9 cellular contexts compared by ENCODE assay signal in the genomic region with DNA sequence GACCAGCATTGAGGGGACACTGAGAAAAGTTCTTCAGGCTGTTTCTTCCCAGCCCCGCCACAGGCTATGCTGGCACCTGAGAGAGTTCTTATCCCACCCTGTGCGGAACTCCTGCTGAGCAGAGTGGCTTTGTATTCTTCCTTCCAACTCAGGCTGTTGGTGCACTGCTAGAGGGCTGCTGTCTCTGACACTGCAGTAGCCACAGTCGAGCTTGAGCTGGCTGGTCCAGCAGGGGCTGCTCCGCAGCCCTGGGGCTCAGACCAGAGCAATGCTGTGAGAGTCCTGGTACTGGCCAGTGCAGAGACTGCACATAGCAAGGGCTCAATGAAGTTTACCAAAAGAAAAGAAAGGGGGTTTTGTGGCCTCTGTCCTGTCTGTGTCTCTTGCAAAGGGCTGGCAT. TPM values are rescaled to one million over a fixed set of nuclear protein-coding genes. Genes with fewer than 3 reads are reported as not detected.
DNase-seq lines count a peak whose midpoint lies in the region; ATAC-seq and TF ChIP-seq lines count a peak whose summit lies in the region.
"Had no signal": no experiment of that assay in that cellular context is flagged by ENCODE, and none has a peak within 500 bp of the region (broad histone marks: within the 10 kb centered on the region; RNA-seq: fewer than 3 reads in every experiment).

No MANE protein-coding gene starts in this region.

- 89% methylated on average over 4 of the region's 4 CpGs for WGBS in SK-N-SH (ENCODE audit: low lambda C conversion rate)
- WGBS in right cardiac atrium = 61% methylated on average over 4 of the region's 4 CpGs

- no peaks in the 10 kb centered on the region for H3K9me2 ChIP-seq in SK-N-SH

- H3K27ac ChIP-seq in SK-N-SH (ENCODE audit: low read depth in 2 of 2, low read length in 1 of 2) (no peak overlapping the region), right cardiac atrium (ENCODE audit: low read length) (peak overlapping the region; percentile 5)

- POLR2A ChIA-PET in SK-N-SH (lab: Yijun Ruan, JAX) = interaction anchor here (0.6 kb wide), 1 partner anchor 25 kb away, joined by 3 read pairs; no protein-coding TSS in a partner anchor
- POLR2A ChIA-PET in activated CD8-positive, alpha-beta T cell treated with anti-CD3 and anti-CD28 coated beads for 36 hours (lab: Charles Lee) = interaction anchor here (1.0 kb wide), 1 partner anchor 12 kb away, joined by 3 read pairs; no protein-coding TSS in a partner anchor

- H3F3A ChIP-seq in SK-N-SH (replicated peaks; ENCODE audit: insufficient read depth) = peaks cover 24% of the 10 kb centered on the region

- intact Hi-C loops in activated CD8-positive, alpha-beta T cell treated with anti-CD3 and anti-CD28 coated beads for 36 hours (cut with micrococcal nuclease) = no loop called here
- intact Hi-C loops in right cardiac atrium (cut with DNase I) = no loop called here

- no peaks in the 10 kb centered on the region for H3K27me3 Mint-ChIP-seq in activated CD8-positive, alpha-beta T cell treated with anti-CD3 and anti-CD28 coated beads for 36 hours
- H3K27me3 Mint-ChIP-seq in stimulated activated naive B cell treated with anti-CD40 and anti-IgM and Interleukin-4, amounts not matched to agents 10 μg/mL and 1 μg/mL and 100 μg/mL, for 72 hours = no peaks in the 10 kb centered on the region

- H3K27me3 ChIP-seq in SK-N-SH (ENCODE audit: insufficient read depth) = no peaks in the 10 kb centered on the region
- no peaks in the 10 kb centered on the region for H3K27me3 ChIP-seq in right cardiac atrium (ENCODE audit: control insufficient read depth, insufficient read depth)

- peak overlapping the region; percentile 91 for H3K4me3 Mint-ChIP-seq in activated CD8-positive, alpha-beta T cell treated with anti-CD3 and anti-CD28 coated beads for 36 hours
- H3K4me3 Mint-ChIP-seq in stimulated activated naive B cell treated with anti-CD40 and anti-IgM and Interleukin-4, amounts not matched to agents 10 μg/mL and 1 μg/mL and 100 μg/mL, for 72 hours = peak overlapping the region; percentile 45 to 98

- H3K4me1 ChIP-seq in SK-N-SH (ENCODE audit: control insufficient read depth in 1 of 2, insufficient read depth in 2 of 2, low read depth in 1 of 2, low read length in 1 of 2) (peaks cover 8 to 26% of the 10 kb centered on the region in 2 experiments; a peak in 2 of 4 replicates), right cardiac atrium (ENCODE audit: control insufficient read depth, insufficient read depth, low read length) (peaks cover 29% of the 10 kb centered on the region)

- TF ChIP-seq RAD21 in SK-N-SH (IDR thresholded peaks at IDR 0.05; ENCODE audit: low read length) = no peak

- DNase-seq in SK-N-SH (no peak), right cardiac atrium (no peak), NAMALWA (ENCODE audit: low spot score) (no peak), EL (no peak)
- no peak for DNase-seq in activated CD8-positive, alpha-beta T cell treated with anti-CD3 and anti-CD28 coated beads for 36 hours
- DNase-seq in stimulated activated naive B cell treated with anti-CD40 and anti-IgM and Interleukin-4, amounts not matched to agents 10 μg/mL and 1 μg/mL and 100 μg/mL, for 72 hours = no peak
- DNase-seq: cerebellar nuclear complex had no signal

- no peak overlapping the region; a peak in 1 of 4 replicates for H3K4me3 ChIP-seq in SK-N-SH (ENCODE audit: low read depth in 2 of 2, low read length in 1 of 2)
- H3K4me3 ChIP-seq in right cardiac atrium (ENCODE audit: low read length) = no peak overlapping the region

- CTCF ChIA-PET in SK-N-SH (lab: Yijun Ruan, JAX) = interaction anchor here (19.2 to 61.6 kb wide), 3 partner anchors 7 to 53 kb away, joined by 433 to 1375 read pairs (median 433); a partner anchor contains a TSS
- CTCF ChIA-PET in activated CD8-positive, alpha-beta T cell treated with anti-CD3 and anti-CD28 coated beads for 36 hours (lab: Charles Lee) = interaction anchor here (0.9 to 8.0 kb wide), 3 partner anchors 8 to 47 kb away, joined by 3 to 239 read pairs (median 8); a partner anchor contains a TSS

- H3K27ac Mint-ChIP-seq in activated CD8-positive, alpha-beta T cell treated with anti-CD3 and anti-CD28 coated beads for 36 hours = peak overlapping the region; percentile 95
- peak overlapping the region; percentile 87 for H3K27ac Mint-ChIP-seq in stimulated activated naive B cell treated with anti-CD40 and anti-IgM and Interleukin-4, amounts not matched to agents 10 μg/mL and 1 μg/mL and 100 μg/mL, for 72 hours

- no peak for TF ChIP-seq CTCF in SK-N-SH (IDR thresholded peaks at IDR 0.05)
- no peak for TF ChIP-seq CTCF in activated CD8-positive, alpha-beta T cell treated with anti-CD3 and anti-CD28 coated beads for 36 hours (IDR thresholded peaks at IDR 0.05)

- H3K9me3 Mint-ChIP-seq in activated CD8-positive, alpha-beta T cell treated with anti-CD3 and anti-CD28 coated beads for 36 hours = no peaks in the 10 kb centered on the region
- no peaks in the 10 kb centered on the region for H3K9me3 Mint-ChIP-seq in stimulated activated naive B cell treated with anti-CD40 and anti-IgM and Interleukin-4, amounts not matched to agents 10 μg/mL and 1 μg/mL and 100 μg/mL, for 72 hours

- H2AFZ ChIP-seq in SK-N-SH (ENCODE audit: low read depth) = no peak overlapping the region

- peaks cover 87% of the 10 kb centered on the region for H3K79me2 ChIP-seq in SK-N-SH (ENCODE audit: insufficient read depth)

- peaks cover 0 to 13% of the 10 kb centered on the region in 2 experiments for H3K36me3 ChIP-seq in SK-N-SH (replicated peaks in 1 of 2; ENCODE audit: control insufficient read depth in 1 of 2, insufficient read depth in 2 of 2, low read length in 1 of 2)

- H3K9me3 ChIP-seq in SK-N-SH (no peaks in the 10 kb centered on the region), right cardiac atrium (ENCODE audit: control insufficient read depth, low read length) (no peaks in the 10 kb centered on the region)

- peaks cover 67% of the 10 kb centered on the region for H4K20me1 ChIP-seq in SK-N-SH (ENCODE audit: insufficient read depth)

- H3K36me3 Mint-ChIP-seq in activated CD8-positive, alpha-beta T cell treated with anti-CD3 and anti-CD28 coated beads for 36 hours (ENCODE audit: low read depth) = peaks cover 26% of the 10 kb centered on the region
- peaks cover 38 to 46% of the 10 kb centered on the region in 2 donors for H3K36me3 Mint-ChIP-seq in stimulated activated naive B cell treated with anti-CD40 and anti-IgM and Interleukin-4, amounts not matched to agents 10 μg/mL and 1 μg/mL and 100 μg/mL, for 72 hours

- no peak overlapping the region for H3K9ac ChIP-seq in SK-N-SH

- peaks cover 63% of the 10 kb centered on the region for H3K4me1 Mint-ChIP-seq in activated CD8-positive, alpha-beta T cell treated with anti-CD3 and anti-CD28 coated beads for 36 hours (ENCODE audit: low read depth)
- peaks cover 49 to 74% of the 10 kb centered on the region in 2 donors for H3K4me1 Mint-ChIP-seq in stimulated activated naive B cell treated with anti-CD40 and anti-IgM and Interleukin-4, amounts not matched to agents 10 μg/mL and 1 μg/mL and 100 μg/mL, for 72 hours

- H3K4me2 ChIP-seq in SK-N-SH = peak overlapping the region; percentile 96

- ATAC-seq in SK-N-SH treated with all-trans-retinoic acid at 6 μM for 48 hours = no peak
- ATAC-seq in activated CD8-positive, alpha-beta T cell treated with anti-CD3 and anti-CD28 coated beads for 36 hours = no peak
- no peak for ATAC-seq in right cardiac atrium
- ATAC-seq in stimulated activated naive B cell treated with anti-CD40 and anti-IgM and Interleukin-4, amounts not matched to agents 10 μg/mL and 1 μg/mL and 100 μg/mL, for 72 hours (replicated peaks) = no peak
- ATAC-seq in GM18873 (IDR thresholded peaks at IDR 0.05; ENCODE audit: low FRiP score, unreplicated experiment) = no peak

- TF ChIP-seq EP300 in SK-N-SH (IDR thresholded peaks at IDR 0.05; ENCODE audit: borderline replicate concordance in 1 of 2, low read depth in 1 of 2, low read length in 1 of 2) = no peak

TF ChIP-seq in SK-N-SH, 30 proteins besides CTCF, POLR2A, EP300 and RAD21 (continues in another document):
- no peak for TF ChIP-seq SMC3 (IDR thresholded peaks at IDR 0.05; ENCODE audit: low read depth, low read length)
- TF ChIP-seq TEAD4 (IDR thresholded peaks at IDR 0.05; ENCODE audit: borderline replicate concordance, insufficient read depth) = no peak

TF ChIP-seq in SK-N-SH treated with all-trans-retinoic acid at 6 μM for 48 hours, 23 proteins besides CTCF, POLR2A, EP300 and RAD21 (continues in another document):
- TF ChIP-seq TCF4 (CRISPR knock-in tag; IDR thresholded peaks at IDR 0.05; ENCODE audit: borderline replicate concordance) = no peak
- no peak for TF ChIP-seq PPARA (CRISPR knock-in tag; IDR thresholded peaks at IDR 0.05; ENCODE audit: borderline replicate concordance)

RNA-seq across cellular contexts. Expression of a gene that starts 3.6 kb away (rescaled TPM):
- 641 and 649 TPM in 2 replicates for polyA plus RNA-seq in SK-N-SH (2012; rRNA removed)
- 388 and 495 TPM in 2 replicates for polyA plus RNA-seq in SK-N-SH (2012; cell fraction: cytosol; rRNA removed)
- 361 and 439 TPM in 2 replicates for polyA plus RNA-seq in SK-N-SH (2012; cell fraction: nucleus; rRNA removed)
- total RNA-seq in activated CD8-positive, alpha-beta T cell treated with anti-CD3 and anti-CD28 coated beads for 36 hours = 100 to 1,000 TPM; 238 to 242 TPM
- total RNA-seq in right cardiac atrium = 100 to 1,000 TPM; 129 to 149 (median 148) TPM
- 122 TPM for polyA plus RNA-seq in right cardiac atrium

RNA-seq across cellular contexts. Expression of a gene that starts 29.3 kb away (rescaled TPM):
- polyA plus RNA-seq in SK-N-SH (2012; rRNA removed) (12.4 and 14.9 TPM in 2 replicates), right cardiac atrium (35.7 TPM)
- 3.4 and 5.3 TPM in 2 replicates for polyA plus RNA-seq in SK-N-SH (2012; cell fraction: cytosol; rRNA removed)
- 83.1 and 135 TPM in 2 replicates for polyA plus RNA-seq in SK-N-SH (2012; cell fraction: nucleus; rRNA removed)
- total RNA-seq in activated CD8-positive, alpha-beta T cell treated with anti-CD3 and anti-CD28 coated beads for 36 hours = 1 to 10 TPM; 1.6 to 2.3 TPM
- total RNA-seq in right cardiac atrium = 10 to 100 TPM; 19.2 to 33.9 (median 29.3) TPM

RNA-seq across cellular contexts. Expression of a gene that starts 34.6 kb away (rescaled TPM):
- polyA plus RNA-seq in SK-N-SH (2012; rRNA removed) (0.84 and 0.89 TPM in 2 replicates), right cardiac atrium (5.4 TPM)
- polyA plus RNA-seq in SK-N-SH (2012; cell fraction: cytosol; rRNA removed) = 0.15 and 0.29 TPM in 2 replicates
- polyA plus RNA-seq in SK-N-SH (2012; cell fraction: nucleus; rRNA removed) = 1.6 and 2.0 TPM in 2 replicates
- total RNA-seq in activated CD8-positive, alpha-beta T cell treated with anti-CD3 and anti-CD28 coated beads for 36 hours = under 1 TPM in 1 of 2 experiments, not detected in 1; 0.22 TPM
- 10 to 100 TPM in 1 of 4 donors, 1 to 10 TPM in 3; 5.0 to 10.4 (median 8.9) TPM for total RNA-seq in right cardiac atrium

RNA-seq across cellular contexts. Expression of a gene that starts 39.2 kb away (rescaled TPM):
- polyA plus RNA-seq in SK-N-SH (2012; rRNA removed) (0.03 TPM in 1 of 2 replicates, not detected in the other), right cardiac atrium (14.6 TPM)
- not detected in 2 replicates for polyA plus RNA-seq in SK-N-SH (2012; cell fraction: cytosol; rRNA removed)
- polyA plus RNA-seq in SK-N-SH (2012; cell fraction: nucleus; rRNA removed) = 0.13 and 0.21 TPM in 2 replicates
- not detected for total RNA-seq in activated CD8-positive, alpha-beta T cell treated with anti-CD3 and anti-CD28 coated beads for 36 hours
- 10 to 100 TPM in 2 of 4 donors, 1 to 10 TPM in 2; 1.4 to 15.7 (median 8.0) TPM for total RNA-seq in right cardiac atrium

RNA-seq across cellular contexts. Expression of a gene that starts 48.2 kb away (rescaled TPM):
- polyA plus RNA-seq in SK-N-SH (2012; rRNA removed) = not detected in 2 replicates
- not detected in 2 replicates for polyA plus RNA-seq in SK-N-SH (2012; cell fraction: cytosol; rRNA removed)
- polyA plus RNA-seq in SK-N-SH (2012; cell fraction: nucleus; rRNA removed) = 0.12 TPM in 1 of 2 replicates, not detected in the other
- under 1 TPM; 0.11 to 0.23 TPM for total RNA-seq in activated CD8-positive, alpha-beta T cell treated with anti-CD3 and anti-CD28 coated beads for 36 hours
- total RNA-seq in right cardiac atrium = not detected
- not detected for polyA plus RNA-seq in right cardiac atrium

Comparison
In these comparisons a context has a peak if more than half of its experiments do, and no peak if none do; other contexts are left out.
1. RNA of a gene that starts 29.3 kb away (total RNA-seq): 19.2 to 33.9 TPM in right cardiac atrium; 1.6 to 2.3 TPM in activated CD8-positive, alpha-beta T cell treated with anti-CD3 and anti-CD28 coated beads for 36 hours; every median in the first group is over 4 times any median in the second.
2. RNA of a gene that starts 34.6 kb away (total RNA-seq): 5.0 to 10.4 TPM in right cardiac atrium; 0.22 TPM in activated CD8-positive, alpha-beta T cell treated with anti-CD3 and anti-CD28 coated beads for 36 hours; every median in the first group is over 4 times any median in the second.